In genomic region chr2:200309296-200309846, GRCh38 we compare ENCODE assay signal across 1 cellular context.
TF ChIP-seq lines count a peak whose summit lies in the region.

No MANE protein-coding gene starts in this region.

TF ChIP-seq in HepG2, 621 proteins besides CTCF, POLR2A, EP300 and RAD21 (continues in another document):
- TF ChIP-seq PITX1 (CRISPR knock-in tag; IDR thresholded peaks at IDR 0.05), result no peak
- 0 out of 2 replicates have a peak, but pooled peaks have one; percentile 27 for TF ChIP-seq ZNF124 (CRISPR knock-in tag; IDR thresholded peaks at IDR 0.05)
- no peak for TF ChIP-seq ZNF326 (CRISPR knock-in tag; IDR thresholded peaks at IDR 0.05; ENCODE audit: borderline replicate concordance)
- TF ChIP-seq CEBPB (IDR thresholded peaks at IDR 0.05; ENCODE audit: borderline replicate concordance, low read depth, low read length), result peak; percentile 94
- TF ChIP-seq U2AF1 (optimal IDR thresholded peaks at IDR 0.05; ENCODE audit: low read depth, low read length), result no peak
- 0 out of 2 replicates have a peak, but pooled peaks have one; percentile 42 for TF ChIP-seq AKAP8 (CRISPR knock-in tag; IDR thresholded peaks at IDR 0.05)
- TF ChIP-seq ISX (CRISPR knock-in tag; conservative IDR thresholded peaks at IDR 0.05), result no peak
- TF ChIP-seq SAP130 (CRISPR knock-in tag; IDR thresholded peaks at IDR 0.05; ENCODE audit: low read depth), result peak; percentile 16; the same call in 1 of the 2 replicates
- TF ChIP-seq KLF16 (CRISPR knock-in tag; IDR thresholded peaks at IDR 0.05), result no peak
- no peak for TF ChIP-seq ZNF12 (CRISPR knock-in tag; IDR thresholded peaks at IDR 0.05)
- TF ChIP-seq MAFF (IDR thresholded peaks at IDR 0.05; ENCODE audit: low read depth, low read length), result no peak
- 0 out of 2 replicates have a peak, but pooled peaks have one; percentile 0 for TF ChIP-seq ZFY (CRISPR knock-in tag; IDR thresholded peaks at IDR 0.05)
- TF ChIP-seq FOXP1 (IDR thresholded peaks at IDR 0.05), result no peak
- no peak; the same call in 1 of the 2 replicates for TF ChIP-seq FOXP1 (CRISPR knock-in tag; IDR thresholded peaks at IDR 0.05)
- no peak for TF ChIP-seq ZNF776 (CRISPR knock-in tag; IDR thresholded peaks at IDR 0.05)
- TF ChIP-seq ATF7 (IDR thresholded peaks at IDR 0.05), result no peak
- TF ChIP-seq ATF7 (CRISPR knock-in tag; IDR thresholded peaks at IDR 0.05), result no peak
- no peak for TF ChIP-seq FIP1L1 (IDR thresholded peaks at IDR 0.05; ENCODE audit: borderline replicate concordance, insufficient read depth, low read depth, low read length)
- peak; percentile 92 for TF ChIP-seq TGIF2 (CRISPR knock-in tag; IDR thresholded peaks at IDR 0.05)
- no peak for TF ChIP-seq HCFC1 (IDR thresholded peaks at IDR 0.05; ENCODE audit: low read depth, low read length)
- no peak for TF ChIP-seq ZBTB25 (CRISPR knock-in tag; IDR thresholded peaks at IDR 0.05)
- TF ChIP-seq ZNF333 (CRISPR knock-in tag; IDR thresholded peaks at IDR 0.05; ENCODE audit: borderline replicate concordance), result no peak
- TF ChIP-seq RFX5 (IDR thresholded peaks at IDR 0.05; ENCODE audit: low read depth, low read length), result no peak
- TF ChIP-seq E2F5 (CRISPR knock-in tag; conservative IDR thresholded peaks at IDR 0.05), result no peak
- no peak for TF ChIP-seq HOXA5 (CRISPR knock-in tag; IDR thresholded peaks at IDR 0.05)
- no peak for TF ChIP-seq ATF6 (CRISPR knock-in tag; conservative IDR thresholded peaks at IDR 0.05)
- TF ChIP-seq WIZ (CRISPR knock-in tag; IDR thresholded peaks at IDR 0.05), result no peak
- TF ChIP-seq HBP1 (CRISPR knock-in tag; IDR thresholded peaks at IDR 0.05; ENCODE audit: low read depth), result 0 out of 2 replicates have a peak, but pooled peaks have one; percentile 29
- TF ChIP-seq KDM3A (CRISPR knock-in tag; IDR thresholded peaks at IDR 0.05; ENCODE audit: low read depth), result no peak
- peak; percentile 66 for TF ChIP-seq RBFOX2 (IDR thresholded peaks at IDR 0.05; ENCODE audit: low read depth, low read length)
- TF ChIP-seq ZNF503 (CRISPR knock-in tag; IDR thresholded peaks at IDR 0.05), result no peak
- no peak for TF ChIP-seq HES4 (CRISPR knock-in tag; IDR thresholded peaks at IDR 0.05; ENCODE audit: borderline replicate concordance)
- no peak for TF ChIP-seq ZNF616 (CRISPR knock-in tag; IDR thresholded peaks at IDR 0.05; ENCODE audit: low read depth)
- no peak for TF ChIP-seq GATAD1 (CRISPR knock-in tag; IDR thresholded peaks at IDR 0.05)
- no peak for TF ChIP-seq ZMYM3 (CRISPR knock-in tag; IDR thresholded peaks at IDR 0.05)
- TF ChIP-seq ZBTB43 (CRISPR knock-in tag; conservative IDR thresholded peaks at IDR 0.05), result no peak
- 0 out of 2 replicates have a peak, but pooled peaks have one; percentile 36 for TF ChIP-seq ZNF691 (CRISPR knock-in tag; IDR thresholded peaks at IDR 0.05; ENCODE audit: borderline replicate concordance, low read depth)
- TF ChIP-seq ZNF292 (CRISPR knock-in tag; IDR thresholded peaks at IDR 0.05; ENCODE audit: borderline replicate concordance, low read depth), result no peak
- TF ChIP-seq ZNF260 (CRISPR knock-in tag; IDR thresholded peaks at IDR 0.05; ENCODE audit: borderline replicate concordance, low read depth), result 0 out of 2 replicates have a peak, but pooled peaks have one; percentile 86
- peak; percentile 41 for TF ChIP-seq TEAD3 (CRISPR knock-in tag; optimal IDR thresholded peaks at IDR 0.05; ENCODE audit: borderline replicate concordance)
- TF ChIP-seq SYNCRIP (IDR thresholded peaks at IDR 0.05; ENCODE audit: insufficient read depth, low read depth, low read length), result no peak
- TF ChIP-seq ZNF33B (CRISPR knock-in tag; IDR thresholded peaks at IDR 0.05), result no peak
- TF ChIP-seq SIX4 (CRISPR knock-in tag; IDR thresholded peaks at IDR 0.05), result peak; percentile 3; the same call in 1 of the 2 replicates
- peak; percentile 74 for TF ChIP-seq CEBPG (CRISPR knock-in tag; IDR thresholded peaks at IDR 0.05)
- TF ChIP-seq ZNF790 (CRISPR knock-in tag; IDR thresholded peaks at IDR 0.05; ENCODE audit: borderline replicate concordance), result no peak
- TF ChIP-seq KDM5A (IDR thresholded peaks at IDR 0.05; ENCODE audit: borderline replicate concordance, low read length), result no peak
- 0 out of 2 replicates have a peak, but pooled peaks have one; percentile 10 for TF ChIP-seq ZMYM4 (CRISPR knock-in tag; IDR thresholded peaks at IDR 0.05)
- no peak for TF ChIP-seq TCF7L2 (IDR thresholded peaks at IDR 0.05; ENCODE audit: low read depth, low read length)
- TF ChIP-seq ZNF496 (CRISPR knock-in tag; IDR thresholded peaks at IDR 0.05; ENCODE audit: insufficient replicate concordance), result no peak
- no peak for TF ChIP-seq NFIB (CRISPR knock-in tag; IDR thresholded peaks at IDR 0.05; ENCODE audit: borderline replicate concordance)
- TF ChIP-seq ZNF576 (CRISPR knock-in tag; IDR thresholded peaks at IDR 0.05), result no peak
- TF ChIP-seq ZNF3 (CRISPR knock-in tag; IDR thresholded peaks at IDR 0.05), result 0 out of 2 replicates have a peak, but pooled peaks have one; percentile 78
- no peak for TF ChIP-seq HDAC1 (CRISPR knock-in tag; IDR thresholded peaks at IDR 0.05)
- no peak for TF ChIP-seq ZNF678 (CRISPR knock-in tag; IDR thresholded peaks at IDR 0.05)
- no peak for TF ChIP-seq MEF2D (CRISPR knock-in tag; IDR thresholded peaks at IDR 0.05)
- no peak for TF ChIP-seq BRF2 (CRISPR knock-in tag; IDR thresholded peaks at IDR 0.05)
- no peak for TF ChIP-seq HOMEZ (CRISPR knock-in tag; IDR thresholded peaks at IDR 0.05; ENCODE audit: low read depth)
